ENCODE assay signal across 8 cellular contexts in the genomic region with DNA sequence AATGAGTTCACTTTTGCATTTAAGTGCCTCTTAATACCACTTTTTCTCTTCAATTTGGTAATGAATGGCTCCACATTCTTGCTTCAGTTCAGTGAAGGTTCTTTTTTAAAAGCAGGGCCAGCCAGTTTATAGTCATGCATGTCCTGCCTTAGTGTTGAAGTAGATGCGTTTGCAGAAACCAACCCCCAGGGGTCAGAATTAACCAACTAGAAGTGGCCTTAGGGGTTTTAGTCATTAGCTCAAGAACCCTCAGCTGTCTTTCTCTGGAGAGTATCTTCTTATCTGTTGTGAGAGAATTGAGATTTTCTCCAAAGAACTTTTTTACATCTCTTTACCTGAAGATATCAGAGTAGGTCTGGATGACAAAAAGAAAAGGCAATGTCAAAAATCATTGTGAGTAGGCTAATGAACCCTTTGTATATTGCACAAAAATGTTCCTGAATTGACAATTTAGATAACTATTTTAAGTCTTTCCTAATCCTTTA.
A peak's percentile ranks its signal among the peaks of the same experiment; 100 is the strongest.
DNase-seq lines count a peak whose midpoint lies in the region; ATAC-seq and TF ChIP-seq lines count a peak whose summit lies in the region.

No MANE protein-coding gene starts in this region.

- no peak overlapping the region for H3K4me2 ChIP-seq in GM23248 (ENCODE audit: unreplicated experiment)

- TF ChIP-seq POLR2A in upper lobe of left lung (IDR thresholded peaks at IDR 0.05) = no peak

- H3K79me2 ChIP-seq in GM23248 (ENCODE audit: insufficient read depth) = no peaks in the 10 kb centered on the region

- peak; percentile 54 for ATAC-seq in effector memory CD8-positive, alpha-beta T cell (replicated peaks)
- ATAC-seq in lung (ENCODE audit: insufficient read depth, low FRiP score) (peak; percentile 41), upper lobe of left lung (ENCODE audit: low FRiP score in 2 of 2) (peak in 1 of 2 donors; percentile 83), HG03139 (IDR thresholded peaks at IDR 0.05; ENCODE audit: unreplicated experiment) (no peak)

- DNase-seq in DMS153 treated with DMSO at 0.1 percent for 48 hours (lab: John Stamatoyannopoulos, UW; ENCODE audit: unreplicated experiment) (peak; percentile 48), GM23248 (peak; percentile 80), NCI-H1436 treated with DMSO at 0.1 percent for 48 hours (lab: John Stamatoyannopoulos, UW) (peak; percentile 58), SW480 (ENCODE audit: low spot score) (peak; percentile 79), lung (ENCODE audit: low spot score) (peak; percentile 42), upper lobe of left lung (peak in 1 of 2 donors; percentile 38)
- DNase-seq in effector memory CD8-positive, alpha-beta T cell = peak; percentile 5 to 16 (median 16)

- H3K36me3 ChIP-seq in GM23248 (ENCODE audit: low read depth) (no peaks in the 10 kb centered on the region), lung (ENCODE audit: control insufficient read depth in 2 of 2, insufficient read depth in 2 of 2, low read length in 2 of 2) (no peaks in the 10 kb centered on the region), upper lobe of left lung (no peaks in the 10 kb centered on the region)

- peak; percentile 20 for TF ChIP-seq CTCF in lung (IDR thresholded peaks at IDR 0.05; ENCODE audit: control extremely low read depth, extremely low read depth)
- peak; percentile 52 to 66 (median 60) for TF ChIP-seq CTCF in upper lobe of left lung (IDR thresholded peaks at IDR 0.05)

- H2AFZ ChIP-seq in GM23248 = no peak overlapping the region

- H3K27me3 Mint-ChIP-seq in effector memory CD8-positive, alpha-beta T cell = peaks cover 0 to 10% of the 10 kb centered on the region in 2 donors

- H3K4me1 ChIP-seq in GM23248 (ENCODE audit: insufficient read depth) = no peaks in the 10 kb centered on the region
- H3K4me1 ChIP-seq in lung (ENCODE audit: control insufficient read depth in 2 of 2, insufficient read depth in 2 of 2, low read length in 2 of 2) = no peaks in the 10 kb centered on the region
- no peaks in the 10 kb centered on the region for H3K4me1 ChIP-seq in upper lobe of left lung

- WGBS in GM23248 (ENCODE audit: low coverage in 1 of 2, low lambda C conversion rate in 2 of 2, missing lambda C conversion rate in 2 of 2), 2 experiments = 2 to 4% methylated on average over 1 of the region's 1 CpG
- 3 to 8% methylated on average over 1 of the region's 1 CpG for WGBS in lung, 2 donors
- WGBS in upper lobe of left lung, 2 donors = 7 to 8% methylated on average over 1 of the region's 1 CpG

- H3K9me3 ChIP-seq in GM23248 (ENCODE audit: low read depth) (no peaks in the 10 kb centered on the region), lung (ENCODE audit: control insufficient read depth in 2 of 2, insufficient read depth in 1 of 2, low read length in 1 of 2) (no peaks in the 10 kb centered on the region), upper lobe of left lung (no peaks in the 10 kb centered on the region)

- no peaks in the 10 kb centered on the region for H3K36me3 Mint-ChIP-seq in effector memory CD8-positive, alpha-beta T cell (ENCODE audit: insufficient read depth)

- no peak for TF ChIP-seq EP300 in upper lobe of left lung (IDR thresholded peaks at IDR 0.05)

- no peaks in the 10 kb centered on the region for H3K9me3 Mint-ChIP-seq in effector memory CD8-positive, alpha-beta T cell

- H3K4me3 Mint-ChIP-seq in effector memory CD8-positive, alpha-beta T cell = no peak overlapping the region

- in situ Hi-C loops in GM23248 (cut with MboI) = loop anchor here (5.0 kb wide), 1 partner anchor 200 kb away; no protein-coding TSS in a partner anchor

- no peaks in the 10 kb centered on the region for H4K20me1 ChIP-seq in GM23248 (ENCODE audit: insufficient read depth)

- H3K27ac ChIP-seq in GM23248 (no peak overlapping the region), lung (ENCODE audit: low read depth in 1 of 2, low read length in 1 of 2) (no peak overlapping the region), upper lobe of left lung (no peak overlapping the region)

- H3K9me2 ChIP-seq in GM23248 (ENCODE audit: insufficient read depth) = no peaks in the 10 kb centered on the region

- H3K27me3 ChIP-seq in GM23248 (replicated peaks; ENCODE audit: insufficient read depth) (peaks cover 18% of the 10 kb centered on the region; the same call in 1 of the 2 replicates), lung (ENCODE audit: control insufficient read depth, insufficient read depth) (no peaks in the 10 kb centered on the region), upper lobe of left lung (no peaks in the 10 kb centered on the region)

- H3F3A ChIP-seq in GM23248 (ENCODE audit: insufficient read depth) = no peaks in the 10 kb centered on the region

- no peak overlapping the region for H3K27ac Mint-ChIP-seq in effector memory CD8-positive, alpha-beta T cell

- H3K9ac ChIP-seq in GM23248 = no peak overlapping the region

- no peaks in the 10 kb centered on the region for H3K4me1 Mint-ChIP-seq in effector memory CD8-positive, alpha-beta T cell (ENCODE audit: low read depth in 2 of 2)

- H3K4me3 ChIP-seq in GM23248 (no peak overlapping the region), lung (no peak overlapping the region), upper lobe of left lung (no peak overlapping the region)
